ENCODE assay signal across 8 cellular contexts in the genomic region with DNA sequence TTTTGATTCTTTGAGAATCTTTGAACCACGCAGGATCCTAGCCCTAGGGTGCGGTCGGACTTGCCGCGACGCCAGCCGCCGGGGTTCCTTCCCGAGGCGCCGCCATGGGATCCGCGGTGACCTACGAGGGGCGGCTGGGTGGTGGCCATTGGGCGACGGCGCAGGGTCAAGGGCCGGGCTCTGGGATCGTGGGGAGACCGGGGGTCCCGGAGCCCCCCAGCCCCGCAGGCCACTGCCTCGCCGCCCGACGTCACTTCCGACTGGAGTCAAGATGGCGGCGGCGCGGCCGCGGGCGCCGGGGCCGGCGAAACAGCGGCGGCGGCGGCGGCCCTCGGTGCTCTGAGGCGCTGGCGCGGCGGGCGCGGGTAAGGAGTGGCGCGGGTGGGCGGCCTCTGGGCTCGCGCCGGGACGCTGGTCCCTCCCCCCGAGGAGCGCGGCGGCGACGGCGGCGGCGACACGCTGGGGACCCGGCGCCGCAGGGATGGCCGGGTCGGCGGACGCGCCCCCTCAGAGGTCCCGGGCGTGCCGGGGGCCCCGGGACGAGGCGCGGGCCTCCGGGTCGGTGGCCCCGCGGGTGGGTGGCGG. TPM values are rescaled to one million over a fixed set of nuclear protein-coding genes. Genes with fewer than 3 reads are reported as not detected.
DNase-seq lines count a peak whose midpoint lies in the region; ATAC-seq, FAIRE-seq and TF ChIP-seq lines count a peak whose summit lies in the region.

A gene with protein sequence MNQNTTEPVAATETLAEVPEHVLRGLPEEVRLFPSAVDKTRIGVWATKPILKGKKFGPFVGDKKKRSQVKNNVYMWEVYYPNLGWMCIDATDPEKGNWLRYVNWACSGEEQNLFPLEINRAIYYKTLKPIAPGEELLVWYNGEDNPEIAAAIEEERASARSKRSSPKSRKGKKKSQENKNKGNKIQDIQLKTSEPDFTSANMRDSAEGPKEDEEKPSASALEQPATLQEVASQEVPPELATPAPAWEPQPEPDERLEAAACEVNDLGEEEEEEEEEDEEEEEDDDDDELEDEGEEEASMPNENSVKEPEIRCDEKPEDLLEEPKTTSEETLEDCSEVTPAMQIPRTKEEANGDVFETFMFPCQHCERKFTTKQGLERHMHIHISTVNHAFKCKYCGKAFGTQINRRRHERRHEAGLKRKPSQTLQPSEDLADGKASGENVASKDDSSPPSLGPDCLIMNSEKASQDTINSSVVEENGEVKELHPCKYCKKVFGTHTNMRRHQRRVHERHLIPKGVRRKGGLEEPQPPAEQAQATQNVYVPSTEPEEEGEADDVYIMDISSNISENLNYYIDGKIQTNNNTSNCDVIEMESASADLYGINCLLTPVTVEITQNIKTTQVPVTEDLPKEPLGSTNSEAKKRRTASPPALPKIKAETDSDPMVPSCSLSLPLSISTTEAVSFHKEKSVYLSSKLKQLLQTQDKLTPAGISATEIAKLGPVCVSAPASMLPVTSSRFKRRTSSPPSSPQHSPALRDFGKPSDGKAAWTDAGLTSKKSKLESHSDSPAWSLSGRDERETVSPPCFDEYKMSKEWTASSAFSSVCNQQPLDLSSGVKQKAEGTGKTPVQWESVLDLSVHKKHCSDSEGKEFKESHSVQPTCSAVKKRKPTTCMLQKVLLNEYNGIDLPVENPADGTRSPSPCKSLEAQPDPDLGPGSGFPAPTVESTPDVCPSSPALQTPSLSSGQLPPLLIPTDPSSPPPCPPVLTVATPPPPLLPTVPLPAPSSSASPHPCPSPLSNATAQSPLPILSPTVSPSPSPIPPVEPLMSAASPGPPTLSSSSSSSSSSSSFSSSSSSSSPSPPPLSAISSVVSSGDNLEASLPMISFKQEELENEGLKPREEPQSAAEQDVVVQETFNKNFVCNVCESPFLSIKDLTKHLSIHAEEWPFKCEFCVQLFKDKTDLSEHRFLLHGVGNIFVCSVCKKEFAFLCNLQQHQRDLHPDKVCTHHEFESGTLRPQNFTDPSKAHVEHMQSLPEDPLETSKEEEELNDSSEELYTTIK (N-terminal part only) (plus strand): TSS at position 253 of the 585 bp plus-strand sequence. CDS start 15,418 bp downstream, outside the sequence.

- TF ChIP-seq CTCF in WTC11 (IDR thresholded peaks at IDR 0.05) (no peak), kidney (IDR thresholded peaks at IDR 0.05; ENCODE audit: borderline replicate concordance, extremely low read depth, insufficient read depth) (no peak)

- H3K4me1 Mint-ChIP-seq in CD4-positive, alpha-beta memory T cell = peaks cover 37 to 60% (median 43%) of the 10 kb centered on the region in 4 donors
- H3K4me1 Mint-ChIP-seq in WTC11 = peaks cover 27% of the 10 kb centered on the region

- CTCF ChIA-PET in CD4-positive, alpha-beta memory T cell (lab: Charles Lee; ENCODE audit: partially characterized antibody) = interaction anchor here (0.7 to 1.9 kb wide), 4 partner anchors 26 to 33 kb away, joined by 3 to 7 read pairs (median 4); no protein-coding TSS in a partner anchor
- CTCF ChIA-PET in WTC11 (lab: Charles Lee) = interaction anchor here (1.3 kb wide), 1 partner anchor 107 kb away, joined by 3 read pairs; no protein-coding TSS in a partner anchor

- no peaks in the 10 kb centered on the region for H3K27me3 ChIP-seq in CD4-positive, alpha-beta memory T cell (ENCODE audit: insufficient read depth, low read length)

- H3K27ac Mint-ChIP-seq in CD4-positive, alpha-beta memory T cell = peak within 1 kb of the TSS; percentile 98 to 100 (median 100)
- peak within 1 kb of the TSS; percentile 90 for H3K27ac Mint-ChIP-seq in WTC11

- no peak for TF ChIP-seq RAD21 in Ishikawa (IDR thresholded peaks at IDR 0.05; ENCODE audit: low read depth)

- peak; percentile 46 for ATAC-seq in GM19455 (IDR thresholded peaks at IDR 0.05; ENCODE audit: unreplicated experiment)
- peak; percentile 61 for ATAC-seq in WTC11

- DNase-seq in CD4-positive, alpha-beta memory T cell = peak; percentile 55 to 78 (median 74)
- DNase-seq in WTC11 (ENCODE audit: low spot score) = peak; percentile 34
- peak in 36 of 61 donors; percentile 11 to 74 (median 43) for DNase-seq in caudate nucleus (lab: John Stamatoyannopoulos, UW)
- DNase-seq in kidney = peak; percentile 87
- DNase-seq in stimulated activated CD4-positive, alpha-beta T cell treated with anti-CD3 and anti-CD28 coated beads, Interleukin-1b, Interleukin-23, amount 100 ng/mL, for 1 hour (ENCODE audit: low read depth in 2 of 2) = peak; percentile 11 to 33
- DNase-seq in H4 (ENCODE audit: low spot score) = no peak

- H3K36me3 ChIP-seq in CD4-positive, alpha-beta memory T cell (ENCODE audit: insufficient read depth, low read length) = no peaks in the 10 kb centered on the region
- H3K36me3 ChIP-seq in kidney (ENCODE audit: control insufficient read depth in 1 of 2, insufficient read depth in 2 of 2, low read length in 2 of 2) = no peaks in the 10 kb centered on the region

- H3K4me1 ChIP-seq in CD4-positive, alpha-beta memory T cell (ENCODE audit: insufficient read depth, low read length) = peaks cover 44% of the 10 kb centered on the region
- H3K4me1 ChIP-seq in kidney (ENCODE audit: control insufficient read depth in 1 of 2, insufficient read depth in 1 of 2, low read depth in 1 of 2, low read length in 2 of 2) = peaks cover 0 to 3% of the 10 kb centered on the region in 2 donors

- intact Hi-C loops in CD4-positive, alpha-beta memory T cell (cut with micrococcal nuclease) = loop anchor here (1.0 kb wide), 1 partner anchor 31 kb away; no protein-coding TSS in a partner anchor
- intact Hi-C loops in kidney (cut with DNase I) = no loop called here

- H3K36me3 Mint-ChIP-seq in CD4-positive, alpha-beta memory T cell = peaks cover 0 to 21% of the 10 kb centered on the region in 2 donors
- H3K36me3 Mint-ChIP-seq in WTC11 = peaks cover 14% of the 10 kb centered on the region

- FAIRE-seq in kidney (lab: Jason Lieb, UNC) = no peak

- H3K9ac ChIP-seq in kidney (ENCODE audit: low read length in 2 of 2) = peak within 1 kb of the TSS; percentile 73 to 77

- H3K27me3 Mint-ChIP-seq in CD4-positive, alpha-beta memory T cell = peaks cover 0 to 4% of the 10 kb centered on the region in 2 donors
- peaks cover 61% of the 10 kb centered on the region for H3K27me3 Mint-ChIP-seq in WTC11 (ENCODE audit: low read depth)

- H3K9me3 ChIP-seq in CD4-positive, alpha-beta memory T cell (ENCODE audit: control insufficient read depth in 1 of 2, low read length in 2 of 2) = no peaks in the 10 kb centered on the region
- H3K9me3 ChIP-seq in kidney (ENCODE audit: control insufficient read depth in 1 of 2, low read length in 2 of 2) = peaks cover 4 to 5% of the 10 kb centered on the region in 2 donors

- POLR2A ChIA-PET in CD4-positive, alpha-beta memory T cell (lab: Charles Lee; ENCODE audit: partially characterized antibody) = interaction anchor here (0.8 to 6.9 kb wide), 9 partner anchors 11 to 49 kb away, joined by 3 to 61 read pairs (median 6); no protein-coding TSS in a partner anchor
- POLR2A ChIA-PET in WTC11 (lab: Charles Lee) = no interaction called here

- peak within 1 kb of the TSS; percentile 87 to 90 for H3K4me3 ChIP-seq in CD4-positive, alpha-beta memory T cell (ENCODE audit: low read length in 2 of 2)
- peak within 1 kb of the TSS; percentile 73 to 76 for H3K4me3 ChIP-seq in kidney (ENCODE audit: low read length in 2 of 2)

- H3K9me3 Mint-ChIP-seq in CD4-positive, alpha-beta memory T cell = peaks cover 0 to 4% (median 0%) of the 10 kb centered on the region in 8 donors
- peaks cover 16% of the 10 kb centered on the region for H3K9me3 Mint-ChIP-seq in WTC11

- TF ChIP-seq EP300 in Ishikawa (IDR thresholded peaks at IDR 0.05; ENCODE audit: borderline replicate concordance) = no peak

- peak within 1 kb of the TSS; percentile 92 for H3K27ac ChIP-seq in CD4-positive, alpha-beta memory T cell (ENCODE audit: low read depth, low read length)
- peak within 1 kb of the TSS; percentile 91 for H3K27ac ChIP-seq in caudate nucleus (ENCODE audit: low read depth, low read length)
- H3K27ac ChIP-seq in kidney (ENCODE audit: low read depth in 2 of 2, low read length in 2 of 2) = peak within 1 kb of the TSS; percentile 71 to 94

- peak within 1 kb of the TSS; percentile 95 to 99 (median 98) for H3K4me3 Mint-ChIP-seq in CD4-positive, alpha-beta memory T cell
- H3K4me3 Mint-ChIP-seq in WTC11 = peak within 1 kb of the TSS; percentile 92

TF ChIP-seq in Ishikawa, 13 proteins besides CTCF, POLR2A, EP300 and RAD21 (continues in another document):
- TF ChIP-seq TAF1 (IDR thresholded peaks at IDR 0.05; ENCODE audit: low read depth) (peak; percentile 48; the same call in 1 of the 2 replicates), NFIC (IDR thresholded peaks at IDR 0.05) (0 out of 2 replicates have a peak, but pooled peaks have one; percentile 10), EGR1 (IDR thresholded peaks at IDR 0.05) (no peak), ZBTB7A (IDR thresholded peaks at IDR 0.05; ENCODE audit: low read depth) (peak; percentile 98), YY1 (IDR thresholded peaks at IDR 0.05; ENCODE audit: low read depth) (peak; percentile 88), TCF12 (IDR thresholded peaks at IDR 0.05; ENCODE audit: low read depth) (no peak), FOXM1 (IDR thresholded peaks at IDR 0.05; ENCODE audit: borderline replicate concordance, low read depth) (no peak)
- TF ChIP-seq, protein P1, sequence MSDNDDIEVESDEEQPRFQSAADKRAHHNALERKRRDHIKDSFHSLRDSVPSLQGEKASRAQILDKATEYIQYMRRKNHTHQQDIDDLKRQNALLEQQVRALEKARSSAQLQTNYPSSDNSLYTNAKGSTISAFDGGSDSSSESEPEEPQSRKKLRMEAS (IDR thresholded peaks at IDR 0.05) = peak; percentile 61

TF ChIP-seq in WTC11, 78 proteins besides CTCF, POLR2A, EP300 and RAD21 (continues in another document):
- TF ChIP-seq ZNF317 (CRISPR knock-in tag; IDR thresholded peaks at IDR 0.05; ENCODE audit: borderline replicate concordance, low read depth) = no peak
- TF ChIP-seq, protein P2, sequence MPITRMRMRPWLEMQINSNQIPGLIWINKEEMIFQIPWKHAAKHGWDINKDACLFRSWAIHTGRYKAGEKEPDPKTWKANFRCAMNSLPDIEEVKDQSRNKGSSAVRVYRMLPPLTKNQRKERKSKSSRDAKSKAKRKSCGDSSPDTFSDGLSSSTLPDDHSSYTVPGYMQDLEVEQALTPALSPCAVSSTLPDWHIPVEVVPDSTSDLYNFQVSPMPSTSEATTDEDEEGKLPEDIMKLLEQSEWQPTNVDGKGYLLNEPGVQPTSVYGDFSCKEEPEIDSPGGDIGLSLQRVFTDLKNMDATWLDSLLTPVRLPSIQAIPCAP (CRISPR knock-in tag; IDR thresholded peaks at IDR 0.05) = no peak

RNA-seq across cellular contexts. Expression of the gene that starts here (rescaled TPM):
- total RNA-seq in CD4-positive, alpha-beta memory T cell = 100 to 1,000 TPM; 113 to 118 TPM
- 10 to 100 TPM in 1 of 2 donors, 1 to 10 TPM in 1; 6.7 to 23.5 TPM for polyA plus RNA-seq in CD4-positive, alpha-beta memory T cell
- total RNA-seq in WTC11 (2021) (19.5 to 27.2 TPM (median 25.0 TPM) in 3 replicates), kidney (42.6 TPM)
- 8.2 TPM for polyA plus RNA-seq in kidney (ENCODE audit: insufficient read depth, low read depth, low replicate concordance)
- total RNA-seq in H4 (2014; rRNA removed; shearing (Covaris generic)) = 3.4 and 5.1 TPM in 2 replicates
